In genomic region chr21:27036736-27037301, GRCh38 we compare ENCODE assay signal across 26 cellular contexts.
"Had no signal": no experiment of that assay in that cellular context is flagged by ENCODE, and none has a peak within 500 bp of the region (broad histone marks: within the 10 kb centered on the region; RNA-seq: fewer than 3 reads in every experiment).

No MANE protein-coding gene starts in this region.

- H3K27ac Mint-ChIP-seq: activated CD4-positive, alpha-beta T cell treated with anti-CD3 and anti-CD28 coated beads, Interleukin-2, amount 10 ng/mL, durations not matched to agents 7 days and 5 days; activated CD8-positive, alpha-beta memory T cell treated with anti-CD3 and anti-CD28 coated beads, Interleukin-2, amount 10 ng/mL, durations not matched to agents 7 days and 5 days; activated CD8-positive, alpha-beta T cell treated with anti-CD3 and anti-CD28 coated beads for 36 hours; activated naive CD8-positive, alpha-beta T cell treated with anti-CD3 and anti-CD28 coated beads, Interleukin-2, amount 50 U/mL, for 24 hours; activated T-helper 1 cell treated with anti-CD3 and anti-CD28 coated beads, Interleukin-12 subunit alpha, Interleukin-12 subunit beta, Interleukin-2, Interleukin-4 antibody, amounts not matched to agents 30 ng/mL and 10 ng/mL and 1 ng/mL, durations not matched to agents 14 hours and 24 hours and 36 hours; naive thymus-derived CD8-positive, alpha-beta T cell; progenitor cell of endocrine pancreas; type B pancreatic cell had no signal

- H3K4me1 ChIP-seq: body of pancreas, left lung had no signal

- DNase-seq: activated CD4-positive, alpha-beta T cell treated with anti-CD3 and anti-CD28 coated beads, Interleukin-2, amount 10 ng/mL, durations not matched to agents 7 days and 5 days; activated CD8-positive, alpha-beta memory T cell treated with anti-CD3 and anti-CD28 coated beads, Interleukin-2, amount 10 ng/mL, durations not matched to agents 7 days and 5 days; activated CD8-positive, alpha-beta T cell treated with anti-CD3 and anti-CD28 coated beads for 36 hours; activated gamma-delta T cell; activated naive CD4-positive, alpha-beta T cell treated with anti-CD3 and anti-CD28 coated beads, Interleukin-2, amount 50 U/mL, for 16 hours; activated naive CD8-positive, alpha-beta T cell treated with anti-CD3 and anti-CD28 coated beads, Interleukin-2, amount 50 U/mL, for 24 hours; activated T-cell treated with anti-CD3 and anti-CD28 coated beads for 4 hours; body of pancreas; dermis blood vessel endothelial cell; effector CD8-positive, alpha-beta T cell; head of caudate nucleus; kidney; left lung; mammary epithelial cell; naive thymus-derived CD8-positive, alpha-beta T cell; retina; stimulated activated CD4-positive, alpha-beta T cell treated with anti-CD3 and anti-CD28 coated beads, Interleukin-4, amount 100 ng/mL, for 1 hour; stimulated activated naive CD4-positive, alpha-beta T cell treated with Interleukin-2 at 50 U/mL for 16 hours; SW 1271; T-helper 2 cell had no signal

- H3K36me3 ChIP-seq: left lung, thoracic aorta had no signal

- H3K4me1 Mint-ChIP-seq: activated CD4-positive, alpha-beta T cell treated with anti-CD3 and anti-CD28 coated beads, Interleukin-2, amount 10 ng/mL, durations not matched to agents 7 days and 5 days; activated CD8-positive, alpha-beta memory T cell treated with anti-CD3 and anti-CD28 coated beads, Interleukin-2, amount 10 ng/mL, durations not matched to agents 7 days and 5 days; activated naive CD8-positive, alpha-beta T cell treated with anti-CD3 and anti-CD28 coated beads, Interleukin-2, amount 50 U/mL, for 24 hours; naive thymus-derived CD8-positive, alpha-beta T cell had no signal

- H3K27me3 ChIP-seq: body of pancreas, left lung had no signal

- ATAC-seq: activated CD8-positive, alpha-beta memory T cell treated with anti-CD3 and anti-CD28 coated beads, Interleukin-2, amount 10 ng/mL, durations not matched to agents 7 days and 5 days; activated CD8-positive, alpha-beta T cell treated with anti-CD3 and anti-CD28 coated beads for 36 hours; activated naive CD8-positive, alpha-beta T cell treated with anti-CD3 and anti-CD28 coated beads, Interleukin-2, amount 50 U/mL, for 24 hours; body of pancreas; esophagus mucosa; left lung; naive thymus-derived CD8-positive, alpha-beta T cell had no signal

- H3K4me3 Mint-ChIP-seq: activated CD4-positive, alpha-beta T cell treated with anti-CD3 and anti-CD28 coated beads, Interleukin-2, amount 10 ng/mL, durations not matched to agents 7 days and 5 days; activated CD8-positive, alpha-beta memory T cell treated with anti-CD3 and anti-CD28 coated beads, Interleukin-2, amount 10 ng/mL, durations not matched to agents 7 days and 5 days; activated CD8-positive, alpha-beta T cell treated with anti-CD3 and anti-CD28 coated beads for 36 hours; activated naive CD8-positive, alpha-beta T cell treated with anti-CD3 and anti-CD28 coated beads, Interleukin-2, amount 50 U/mL, for 24 hours; activated T-helper 1 cell treated with anti-CD3 and anti-CD28 coated beads, Interleukin-12 subunit alpha, Interleukin-12 subunit beta, Interleukin-2, Interleukin-4 antibody, amounts not matched to agents 30 ng/mL and 10 ng/mL and 1 ng/mL, durations not matched to agents 14 hours and 24 hours and 36 hours; mesothelial cell of epicardium; naive thymus-derived CD8-positive, alpha-beta T cell; type B pancreatic cell had no signal

- H3K9me3 Mint-ChIP-seq: activated CD4-positive, alpha-beta T cell treated with anti-CD3 and anti-CD28 coated beads, Interleukin-2, amount 10 ng/mL, durations not matched to agents 7 days and 5 days; activated CD8-positive, alpha-beta T cell treated with anti-CD3 and anti-CD28 coated beads for 36 hours; activated naive CD8-positive, alpha-beta T cell treated with anti-CD3 and anti-CD28 coated beads, Interleukin-2, amount 50 U/mL, for 24 hours had no signal

- H3K9me3 ChIP-seq: body of pancreas, left lung, thoracic aorta had no signal

- H3K27me3 Mint-ChIP-seq: activated CD4-positive, alpha-beta T cell treated with anti-CD3 and anti-CD28 coated beads, Interleukin-2, amount 10 ng/mL, durations not matched to agents 7 days and 5 days; activated CD8-positive, alpha-beta memory T cell treated with anti-CD3 and anti-CD28 coated beads, Interleukin-2, amount 10 ng/mL, durations not matched to agents 7 days and 5 days; activated CD8-positive, alpha-beta T cell treated with anti-CD3 and anti-CD28 coated beads for 36 hours; activated naive CD8-positive, alpha-beta T cell treated with anti-CD3 and anti-CD28 coated beads, Interleukin-2, amount 50 U/mL, for 24 hours; naive thymus-derived CD8-positive, alpha-beta T cell; progenitor cell of endocrine pancreas; type B pancreatic cell had no signal

- H3K4me3 ChIP-seq: body of pancreas, left lung, thoracic aorta had no signal

- H3K36me3 Mint-ChIP-seq: activated CD8-positive, alpha-beta memory T cell treated with anti-CD3 and anti-CD28 coated beads, Interleukin-2, amount 10 ng/mL, durations not matched to agents 7 days and 5 days; mesothelial cell of epicardium; naive thymus-derived CD8-positive, alpha-beta T cell; type B pancreatic cell had no signal

- H3K27ac ChIP-seq: body of pancreas, left lung, thoracic aorta had no signal
